1 cellular context compared by ENCODE assay signal in genomic region chr4:71050809-71051208, GRCh38.
TF ChIP-seq lines count a peak whose summit lies in the region.

No MANE protein-coding gene starts in this region.

TF ChIP-seq in HCT116, 20 proteins besides CTCF, POLR2A, EP300 and RAD21 (continued from another document):
- TF ChIP-seq REST (IDR thresholded peaks at IDR 0.05; ENCODE audit: low read depth), result no peak
